1 cellular context compared by ENCODE assay signal in the genomic region with DNA sequence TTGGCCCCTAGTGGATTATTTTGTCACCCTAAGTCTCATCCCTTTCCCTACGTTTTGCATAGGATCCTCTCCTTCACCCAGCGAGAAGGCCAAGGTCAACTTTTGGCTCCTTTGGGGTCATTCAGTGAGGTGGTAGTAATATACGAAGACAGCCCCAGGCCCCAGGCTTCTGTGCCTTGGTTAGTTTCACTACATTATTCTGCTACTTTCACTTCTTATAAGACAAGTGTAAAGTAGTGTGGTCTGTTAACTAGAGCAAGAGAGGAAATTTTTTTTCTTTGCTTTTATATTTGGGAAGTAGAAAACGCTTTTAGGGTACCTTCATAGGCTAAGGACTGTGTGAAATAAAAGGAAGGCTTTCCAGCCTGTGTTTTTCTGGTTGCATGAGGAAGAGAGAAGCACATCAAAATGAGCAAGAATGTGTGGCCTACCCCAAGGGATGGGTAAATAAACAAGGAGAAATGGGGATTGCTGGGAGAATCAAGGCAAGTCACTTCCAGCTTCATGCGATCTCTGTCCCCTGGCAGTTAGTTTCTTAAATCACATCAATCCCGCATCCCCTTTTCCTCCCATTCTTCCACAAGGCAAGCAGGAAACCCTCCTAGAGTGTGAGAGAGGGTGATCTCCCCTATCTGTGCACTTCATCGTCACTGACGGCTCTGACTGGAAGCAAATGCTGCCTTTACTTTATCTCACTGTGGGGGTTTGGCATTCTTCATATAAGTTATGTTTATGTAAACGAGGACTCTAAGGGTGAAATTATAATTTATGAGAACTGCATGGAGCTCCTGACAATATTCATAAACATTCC.
TF ChIP-seq lines count a peak whose summit lies in the region.

No MANE protein-coding gene starts in this region.

TF ChIP-seq in WTC11, 78 proteins besides CTCF, POLR2A, EP300 and RAD21 (continued from another document):
- TF ChIP-seq, protein P1, sequence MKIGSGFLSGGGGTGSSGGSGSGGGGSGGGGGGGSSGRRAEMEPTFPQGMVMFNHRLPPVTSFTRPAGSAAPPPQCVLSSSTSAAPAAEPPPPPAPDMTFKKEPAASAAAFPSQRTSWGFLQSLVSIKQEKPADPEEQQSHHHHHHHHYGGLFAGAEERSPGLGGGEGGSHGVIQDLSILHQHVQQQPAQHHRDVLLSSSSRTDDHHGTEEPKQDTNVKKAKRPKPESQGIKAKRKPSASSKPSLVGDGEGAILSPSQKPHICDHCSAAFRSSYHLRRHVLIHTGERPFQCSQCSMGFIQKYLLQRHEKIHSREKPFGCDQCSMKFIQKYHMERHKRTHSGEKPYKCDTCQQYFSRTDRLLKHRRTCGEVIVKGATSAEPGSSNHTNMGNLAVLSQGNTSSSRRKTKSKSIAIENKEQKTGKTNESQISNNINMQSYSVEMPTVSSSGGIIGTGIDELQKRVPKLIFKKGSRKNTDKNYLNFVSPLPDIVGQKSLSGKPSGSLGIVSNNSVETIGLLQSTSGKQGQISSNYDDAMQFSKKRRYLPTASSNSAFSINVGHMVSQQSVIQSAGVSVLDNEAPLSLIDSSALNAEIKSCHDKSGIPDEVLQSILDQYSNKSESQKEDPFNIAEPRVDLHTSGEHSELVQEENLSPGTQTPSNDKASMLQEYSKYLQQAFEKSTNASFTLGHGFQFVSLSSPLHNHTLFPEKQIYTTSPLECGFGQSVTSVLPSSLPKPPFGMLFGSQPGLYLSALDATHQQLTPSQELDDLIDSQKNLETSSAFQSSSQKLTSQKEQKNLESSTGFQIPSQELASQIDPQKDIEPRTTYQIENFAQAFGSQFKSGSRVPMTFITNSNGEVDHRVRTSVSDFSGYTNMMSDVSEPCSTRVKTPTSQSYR (CRISPR knock-in tag; IDR thresholded peaks at IDR 0.05) = no peak
- TF ChIP-seq, protein P2, sequence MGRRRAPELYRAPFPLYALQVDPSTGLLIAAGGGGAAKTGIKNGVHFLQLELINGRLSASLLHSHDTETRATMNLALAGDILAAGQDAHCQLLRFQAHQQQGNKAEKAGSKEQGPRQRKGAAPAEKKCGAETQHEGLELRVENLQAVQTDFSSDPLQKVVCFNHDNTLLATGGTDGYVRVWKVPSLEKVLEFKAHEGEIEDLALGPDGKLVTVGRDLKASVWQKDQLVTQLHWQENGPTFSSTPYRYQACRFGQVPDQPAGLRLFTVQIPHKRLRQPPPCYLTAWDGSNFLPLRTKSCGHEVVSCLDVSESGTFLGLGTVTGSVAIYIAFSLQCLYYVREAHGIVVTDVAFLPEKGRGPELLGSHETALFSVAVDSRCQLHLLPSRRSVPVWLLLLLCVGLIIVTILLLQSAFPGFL (CRISPR knock-in tag; IDR thresholded peaks at IDR 0.05; ENCODE audit: borderline replicate concordance) = no peak
- no peak for TF ChIP-seq GRHL2 (CRISPR knock-in tag; IDR thresholded peaks at IDR 0.05; ENCODE audit: insufficient replicate concordance, severe bottlenecking)
- TF ChIP-seq, protein P3, sequence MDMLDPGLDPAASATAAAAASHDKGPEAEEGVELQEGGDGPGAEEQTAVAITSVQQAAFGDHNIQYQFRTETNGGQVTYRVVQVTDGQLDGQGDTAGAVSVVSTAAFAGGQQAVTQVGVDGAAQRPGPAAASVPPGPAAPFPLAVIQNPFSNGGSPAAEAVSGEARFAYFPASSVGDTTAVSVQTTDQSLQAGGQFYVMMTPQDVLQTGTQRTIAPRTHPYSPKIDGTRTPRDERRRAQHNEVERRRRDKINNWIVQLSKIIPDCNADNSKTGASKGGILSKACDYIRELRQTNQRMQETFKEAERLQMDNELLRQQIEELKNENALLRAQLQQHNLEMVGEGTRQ (CRISPR knock-in tag; IDR thresholded peaks at IDR 0.05) = no peak
- no peak for TF ChIP-seq CREB1 (CRISPR knock-in tag; IDR thresholded peaks at IDR 0.05)
- no peak for TF ChIP-seq ZNF263 (CRISPR knock-in tag; IDR thresholded peaks at IDR 0.05; ENCODE audit: low read depth)
- no peak for TF ChIP-seq PRRX2 (CRISPR knock-in tag; IDR thresholded peaks at IDR 0.05)
